10 cellular contexts compared by ENCODE assay signal in genomic region chr5:91059409-91059808, GRCh38.
DNase-seq lines count a peak whose midpoint lies in the region; ATAC-seq and TF ChIP-seq lines count a peak whose summit lies in the region.
"Had no signal": no experiment of that assay in that cellular context is flagged by ENCODE, and none has a peak within 500 bp of the region (broad histone marks: within the 10 kb centered on the region; RNA-seq: fewer than 3 reads in every experiment).

No MANE protein-coding gene starts in this region.

- POLR2A ChIA-PET in activated CD8-positive, alpha-beta T cell treated with anti-CD3 and anti-CD28 coated beads for 36 hours (lab: Charles Lee) = interaction anchor here (0.8 kb wide), 1 partner anchor 20 kb away, joined by 3 read pairs; no protein-coding TSS in a partner anchor
- POLR2A ChIA-PET in activated CD8-positive, alpha-beta T cell treated with anti-CD3 and anti-CD28 coated beads, Interleukin-2, amount 10 ng/mL, durations not matched to agents 7 days and 5 days (lab: Charles Lee) = interaction anchor here (0.7 kb wide), 1 partner anchor 270 kb away, joined by 3 read pairs; no protein-coding TSS in a partner anchor

- intact Hi-C loops in activated CD8-positive, alpha-beta T cell treated with anti-CD3 and anti-CD28 coated beads for 36 hours (cut with micrococcal nuclease) = no loop called here

- peak; percentile 86 for ATAC-seq in activated CD8-positive, alpha-beta T cell treated with anti-CD3 and anti-CD28 coated beads for 36 hours
- no peak for ATAC-seq in activated CD8-positive, alpha-beta T cell treated with anti-CD3 and anti-CD28 coated beads, Interleukin-2, amount 10 ng/mL, durations not matched to agents 7 days and 5 days
- peak; percentile 87 for ATAC-seq in HG02623 (IDR thresholded peaks at IDR 0.05; ENCODE audit: unreplicated experiment)
- ATAC-seq in HG03469 (IDR thresholded peaks at IDR 0.05; ENCODE audit: unreplicated experiment) = peak; percentile 87
- peak; percentile 89 for ATAC-seq in stimulated activated naive CD8-positive, alpha-beta T cell treated with anti-CD3 and anti-CD28 coated beads, Interleukin-15, Interleukin-2, amounts not matched to agents 100 U/mL and 50 U/mL, for 24 hours

- no peaks in the 10 kb centered on the region for H3K36me3 Mint-ChIP-seq in activated CD8-positive, alpha-beta T cell treated with anti-CD3 and anti-CD28 coated beads for 36 hours (ENCODE audit: low read depth)
- no peaks in the 10 kb centered on the region for H3K36me3 Mint-ChIP-seq in activated CD8-positive, alpha-beta T cell treated with anti-CD3 and anti-CD28 coated beads, Interleukin-2, amount 10 ng/mL, durations not matched to agents 7 days and 5 days (ENCODE audit: low read depth)

- no peak overlapping the region for H3K4me3 Mint-ChIP-seq in activated CD8-positive, alpha-beta T cell treated with anti-CD3 and anti-CD28 coated beads for 36 hours
- H3K4me3 Mint-ChIP-seq in activated CD8-positive, alpha-beta T cell treated with anti-CD3 and anti-CD28 coated beads, Interleukin-2, amount 10 ng/mL, durations not matched to agents 7 days and 5 days = no peak overlapping the region
- H3K4me3 Mint-ChIP-seq: nephron had no signal

- DNase-seq in activated CD8-positive, alpha-beta T cell treated with anti-CD3 and anti-CD28 coated beads for 36 hours = no peak
- no peak for DNase-seq in activated CD8-positive, alpha-beta T cell treated with anti-CD3 and anti-CD28 coated beads, Interleukin-2, amount 10 ng/mL, durations not matched to agents 7 days and 5 days
- no peak for DNase-seq in stimulated activated naive CD8-positive, alpha-beta T cell treated with anti-CD3 and anti-CD28 coated beads, Interleukin-15, Interleukin-2, amounts not matched to agents 100 U/mL and 50 U/mL, for 24 hours
- DNase-seq in stimulated activated naive CD4-positive, alpha-beta T cell (lab: John Stamatoyannopoulos, UW) = no peak
- DNase-seq in NCI-H2227 treated with DMSO at 0.1 percent for 48 hours (lab: John Stamatoyannopoulos, UW) (no peak), ecto neural progenitor cell (ENCODE audit: low spot score) (no peak)
- DNase-seq: upper lobe of left lung had no signal

- peak overlapping the region; percentile 31 for H3K27ac Mint-ChIP-seq in activated CD8-positive, alpha-beta T cell treated with anti-CD3 and anti-CD28 coated beads for 36 hours
- H3K27ac Mint-ChIP-seq in activated CD8-positive, alpha-beta T cell treated with anti-CD3 and anti-CD28 coated beads, Interleukin-2, amount 10 ng/mL, durations not matched to agents 7 days and 5 days = no peak overlapping the region
- H3K27ac Mint-ChIP-seq: nephron had no signal

- no peak for TF ChIP-seq CTCF in activated CD8-positive, alpha-beta T cell treated with anti-CD3 and anti-CD28 coated beads for 36 hours (IDR thresholded peaks at IDR 0.05)

- H3K4me1 Mint-ChIP-seq in activated CD8-positive, alpha-beta T cell treated with anti-CD3 and anti-CD28 coated beads for 36 hours (ENCODE audit: low read depth) = peaks cover 41% of the 10 kb centered on the region
- H3K4me1 Mint-ChIP-seq in activated CD8-positive, alpha-beta T cell treated with anti-CD3 and anti-CD28 coated beads, Interleukin-2, amount 10 ng/mL, durations not matched to agents 7 days and 5 days (ENCODE audit: low read depth) = peaks cover 12% of the 10 kb centered on the region

- H3K27me3 Mint-ChIP-seq in activated CD8-positive, alpha-beta T cell treated with anti-CD3 and anti-CD28 coated beads for 36 hours = peaks cover 16% of the 10 kb centered on the region
- peaks cover 9% of the 10 kb centered on the region for H3K27me3 Mint-ChIP-seq in activated CD8-positive, alpha-beta T cell treated with anti-CD3 and anti-CD28 coated beads, Interleukin-2, amount 10 ng/mL, durations not matched to agents 7 days and 5 days (ENCODE audit: low read depth)

- peaks cover 3% of the 10 kb centered on the region for H3K9me3 Mint-ChIP-seq in activated CD8-positive, alpha-beta T cell treated with anti-CD3 and anti-CD28 coated beads for 36 hours
- H3K9me3 Mint-ChIP-seq in activated CD8-positive, alpha-beta T cell treated with anti-CD3 and anti-CD28 coated beads, Interleukin-2, amount 10 ng/mL, durations not matched to agents 7 days and 5 days (ENCODE audit: insufficient read depth) = no peaks in the 10 kb centered on the region
- H3K9me3 Mint-ChIP-seq: nephron had no signal

- CTCF ChIA-PET in activated CD8-positive, alpha-beta T cell treated with anti-CD3 and anti-CD28 coated beads for 36 hours (lab: Charles Lee) = interaction anchor here (2.2 kb wide), 1 partner anchor 127 kb away, joined by 11 read pairs; no protein-coding TSS in a partner anchor
- CTCF ChIA-PET in activated CD8-positive, alpha-beta T cell treated with anti-CD3 and anti-CD28 coated beads, Interleukin-2, amount 10 ng/mL, durations not matched to agents 7 days and 5 days (lab: Charles Lee) = interaction anchor here (1.0 kb wide), 1 partner anchor 194 kb away, joined by 3 read pairs; no protein-coding TSS in a partner anchor
